9 cellular contexts compared by ENCODE assay signal in the genomic region with DNA sequence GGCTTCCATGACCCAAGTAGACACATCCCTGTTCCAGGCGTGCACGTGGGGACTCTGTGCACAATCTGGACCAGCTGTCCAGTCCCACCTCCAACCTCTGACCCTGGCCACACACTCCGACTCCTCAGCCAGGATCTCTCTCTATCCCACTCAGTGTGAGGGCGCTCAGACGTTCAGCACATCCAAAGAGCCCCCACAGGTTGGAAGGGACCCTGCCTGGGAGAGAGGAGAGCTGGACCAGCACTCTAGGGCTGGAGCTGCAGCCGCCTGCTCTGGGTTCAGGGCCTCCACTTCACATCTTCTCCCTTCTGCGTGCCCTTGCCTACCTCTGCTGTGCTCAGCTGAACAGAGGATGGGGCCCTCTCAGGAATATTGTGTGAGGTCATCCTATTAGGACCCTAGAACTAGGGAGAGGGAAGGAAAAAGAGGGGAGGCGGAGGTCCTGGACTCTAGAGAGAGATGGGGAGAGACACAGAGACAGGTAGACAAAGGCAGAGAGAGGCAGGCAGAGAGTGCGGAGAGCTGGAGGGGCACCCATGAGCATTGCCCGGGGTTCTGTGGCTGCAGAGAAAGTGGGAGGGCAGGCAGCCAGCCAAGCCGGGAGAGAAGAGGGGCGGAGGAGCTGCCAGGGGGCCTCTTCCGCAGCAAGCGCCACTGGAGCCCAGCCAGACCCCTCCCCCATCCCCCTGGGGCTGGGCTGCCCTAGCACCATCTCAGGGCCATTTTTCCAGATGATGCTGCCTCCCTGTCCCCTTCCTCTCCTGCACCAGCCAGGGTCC. TPM values are rescaled to one million over a fixed set of nuclear protein-coding genes. Genes with fewer than 3 reads are reported as not detected.
A peak's percentile ranks its signal among the peaks of the same experiment; 100 is the strongest.
DNase-seq lines count a peak whose midpoint lies in the region; ATAC-seq and TF ChIP-seq lines count a peak whose summit lies in the region.
"Had no signal": no experiment of that assay in that cellular context is flagged by ENCODE, and none has a peak within 500 bp of the region (broad histone marks: within the 10 kb centered on the region; RNA-seq: fewer than 3 reads in every experiment).

No MANE protein-coding gene starts in this region.

- H3K4me3 ChIP-seq in mammary epithelial cell (replicated peaks in 1 of 3; ENCODE audit: insufficient read depth in 1 of 3, low read depth in 2 of 3, low read length in 3 of 3), result peak overlapping the region in 1 of 3 experiments; percentile 40

- no peak for TF ChIP-seq CTCF in CD4-positive, alpha-beta T cell (IDR thresholded peaks at IDR 0.05)
- no peak for TF ChIP-seq CTCF in mammary epithelial cell (conservative IDR thresholded peaks at IDR 0.05 in 1 of 2, IDR thresholded peaks at IDR 0.05 in 1 of 2; ENCODE audit: extremely low read depth in 1 of 2, insufficient read depth in 1 of 2, low read depth in 1 of 2, low read length in 2 of 2)
- no peak for TF ChIP-seq CTCF in nephron progenitor cell (IDR thresholded peaks at IDR 0.05)

- H3K4me1 Mint-ChIP-seq in CD4-positive, alpha-beta T cell (ENCODE audit: low read depth), result peaks cover 4% of the 10 kb centered on the region
- H3K4me1 Mint-ChIP-seq in nephron progenitor cell, result peaks cover 75% of the 10 kb centered on the region

- DNase-seq in CD4-positive, alpha-beta T cell, result no peak
- DNase-seq in KBM-7 (peak; percentile 43), mammary epithelial cell (no peak), nephron progenitor cell (no peak), DMS53 (lab: John Stamatoyannopoulos, UW) (no peak), islet precursor cell (no peak), mesenteric fat pad (ENCODE audit: low spot score) (no peak), AG20443 (ENCODE audit: low spot score) (no peak)
- DNase-seq: MV-4-11 had no signal

- POLR2A ChIA-PET in CD4-positive, alpha-beta T cell (lab: Charles Lee), result no interaction called here

- peaks cover 41% of the 10 kb centered on the region for H3K27me3 ChIP-seq in CD4-positive, alpha-beta T cell (ENCODE audit: control insufficient read depth, insufficient read depth, low read length)
- H3K27me3 ChIP-seq in mammary epithelial cell (ENCODE audit: insufficient read depth, low read length), result peaks cover 19% of the 10 kb centered on the region

- peaks cover 65% of the 10 kb centered on the region for H3K27me3 Mint-ChIP-seq in CD4-positive, alpha-beta T cell
- peaks cover 52% of the 10 kb centered on the region for H3K27me3 Mint-ChIP-seq in nephron progenitor cell (ENCODE audit: low read depth, poor library complexity)

- H3K4me2 ChIP-seq in mammary epithelial cell (ENCODE audit: insufficient read depth, low read depth, low read length), result peak overlapping the region; percentile 92

- no TSS peak for BruUV-seq in mammary epithelial cell (replicated peaks; lab: Mats Ljungman, UMichigan)

- 30% methylated on average over 7 of the region's 14 CpGs for WGBS in mammary epithelial cell (ENCODE audit: low coverage, missing lambda C conversion rate)

- H3K36me3 Mint-ChIP-seq in CD4-positive, alpha-beta T cell (ENCODE audit: low read depth), result no peaks in the 10 kb centered on the region
- no peaks in the 10 kb centered on the region for H3K36me3 Mint-ChIP-seq in nephron progenitor cell (ENCODE audit: low read depth)

- no peak overlapping the region for H2AFZ ChIP-seq in mammary epithelial cell (ENCODE audit: low read depth, low read length)

- no peak overlapping the region for H3K27ac ChIP-seq in CD4-positive, alpha-beta T cell (ENCODE audit: low read depth, low read length)
- no peak overlapping the region for H3K27ac ChIP-seq in mammary epithelial cell (ENCODE audit: insufficient read depth, low read depth, low read length)

- in situ Hi-C loops in KBM-7 (cut with MboI; ENCODE audit: low pct_unique_long_range_greater_than_20kb, low sequenced_read_pairs), result loop anchor here (25.0 kb wide), 1 partner anchor 224 kb away; no protein-coding TSS in a partner anchor
- in situ Hi-C loops in mammary epithelial cell (cut with MboI; ENCODE audit: low sequenced_read_pairs in 2 of 2), result no loop called here

- no peaks in the 10 kb centered on the region for H3K36me3 ChIP-seq in mammary epithelial cell (ENCODE audit: insufficient read depth, low read length)

- peaks cover 5% of the 10 kb centered on the region for H3K4me1 ChIP-seq in mammary epithelial cell (ENCODE audit: insufficient read depth, low read length)

- H3K9me3 ChIP-seq in CD4-positive, alpha-beta T cell (ENCODE audit: control insufficient read depth, low read length), result no peaks in the 10 kb centered on the region
- H3K9me3 ChIP-seq in mammary epithelial cell (replicated peaks; ENCODE audit: insufficient read depth, low read length), result no peaks in the 10 kb centered on the region

- H3K27ac Mint-ChIP-seq in CD4-positive, alpha-beta T cell, result no peak overlapping the region
- no peak overlapping the region for H3K27ac Mint-ChIP-seq in nephron progenitor cell

- dilution Hi-C loops in mammary epithelial cell (cut with HindIII; ENCODE audit: low sequenced_read_pairs), result no loop called here

- H3K79me2 ChIP-seq in mammary epithelial cell (ENCODE audit: insufficient read depth, low read length), result no peaks in the 10 kb centered on the region

- CTCF ChIA-PET in CD4-positive, alpha-beta T cell (lab: Charles Lee), result no interaction called here
- CTCF ChIA-PET in mammary epithelial cell (lab: Charles Lee; ENCODE audit: low non-redundant PET), result no interaction called here

- H3K4me3 Mint-ChIP-seq in CD4-positive, alpha-beta T cell, result peak overlapping the region; percentile 63
- H3K4me3 Mint-ChIP-seq in nephron progenitor cell, result peak overlapping the region; percentile 78

- no peaks in the 10 kb centered on the region for H3K9me3 Mint-ChIP-seq in CD4-positive, alpha-beta T cell
- no peaks in the 10 kb centered on the region for H3K9me3 Mint-ChIP-seq in nephron progenitor cell

- H3K9ac ChIP-seq in mammary epithelial cell (ENCODE audit: insufficient read depth, low read length), result no peak overlapping the region

- ATAC-seq in CD4-positive, alpha-beta T cell (ENCODE audit: poor library complexity), result no peak

- no peaks in the 10 kb centered on the region for H4K20me1 ChIP-seq in mammary epithelial cell (ENCODE audit: insufficient read depth, low read length)

- intact Hi-C loops in CD4-positive, alpha-beta T cell (cut with DNase I, micrococcal nuclease), result no loop called here
- intact Hi-C loops in mammary epithelial cell (cut with micrococcal nuclease), result no loop called here

RNA-seq across cellular contexts. Expression of gene TNS1, which starts 8.2 kb away (rescaled TPM):
- under 1 TPM; 0.25 to 0.34 TPM for total RNA-seq in CD4-positive, alpha-beta T cell
- total RNA-seq in mammary epithelial cell, result 10 to 100 TPM in 1 of 2 donors, under 1 TPM in 1; 0.80 to 20.0 TPM
- polyA plus RNA-seq in mammary epithelial cell, result 0.46 TPM
- 11.9 TPM for polyA minus RNA-seq in mammary epithelial cell
- 449 TPM for total RNA-seq in mesenteric fat pad

RNA-seq across cellular contexts. Expression of gene RUFY4, which starts 58.0 kb away (rescaled TPM):
- under 1 TPM; 0.78 to 0.85 TPM for total RNA-seq in CD4-positive, alpha-beta T cell
- total RNA-seq in mammary epithelial cell (not detected), mesenteric fat pad (0.42 TPM)
- not detected for polyA plus RNA-seq in mammary epithelial cell
- not detected for polyA minus RNA-seq in mammary epithelial cell

Comparison
In these comparisons a context has a peak if more than half of its experiments do, and no peak if none do; other contexts are left out.
1. RNA of gene TNS1, which starts 8.2 kb away (total RNA-seq): 449 TPM in mesenteric fat pad (single experiment); 0.80 to 20.0 TPM in mammary epithelial cell and 0.25 to 0.34 TPM in CD4-positive, alpha-beta T cell; every median in the first group is over 10 times any median in the second.